In genomic region chr20:4352348-4352747, GRCh38 we compare ENCODE assay signal across 8 cellular contexts.
"Had no signal": no experiment of that assay in that cellular context is flagged by ENCODE, and none has a peak within 500 bp of the region (broad histone marks: within the 10 kb centered on the region; RNA-seq: fewer than 3 reads in every experiment).

No MANE protein-coding gene starts in this region.

- H3K4me3 ChIP-seq: GM12878 had no signal

- FAIRE-seq: G401.6, GM12878, GM12891, GM12892, GM18507, GM19239 had no signal

- ATAC-seq: GM12878 had no signal

- DNase-seq: GDM1, GF-D8 had no signal
